In genomic region chr13:111429064-111429558, GRCh38 we compare ENCODE assay signal across 8 cellular contexts.
A peak's percentile ranks its signal among the peaks of the same experiment; 100 is the strongest.
DNase-seq lines count a peak whose midpoint lies in the region; ATAC-seq and TF ChIP-seq lines count a peak whose summit lies in the region.

No MANE protein-coding gene starts in this region.

- H3K36me3 ChIP-seq in right lobe of liver, result no peaks in the 10 kb centered on the region
- no peaks in the 10 kb centered on the region for H3K36me3 ChIP-seq in thyroid gland

- TF ChIP-seq POLR2A in right lobe of liver (IDR thresholded peaks at IDR 0.05), result no peak
- TF ChIP-seq POLR2A in thyroid gland (IDR thresholded peaks at IDR 0.05), result no peak

- no peaks in the 10 kb centered on the region for H3K27me3 ChIP-seq in right lobe of liver
- no peaks in the 10 kb centered on the region for H3K27me3 ChIP-seq in thyroid gland

- no peak overlapping the region for H3K27ac ChIP-seq in right lobe of liver
- H3K27ac ChIP-seq in thyroid gland, result no peak overlapping the region

- H3K4me1 ChIP-seq in right lobe of liver (no peaks in the 10 kb centered on the region), thyroid gland (no peaks in the 10 kb centered on the region)

- 17% methylated on average over 12 of the region's 12 CpGs for WGBS in right lobe of liver (ENCODE audit: insufficient coverage, low coverage, low lambda C conversion rate, missing lambda C conversion rate)
- WGBS in thyroid gland, 2 donors, result 12 to 26% methylated on average over 11 to 12 of the region's 12 CpGs

- intact Hi-C loops in right lobe of liver (cut with DNase I), result no loop called here
- intact Hi-C loops in thyroid gland (cut with DNase I), result no loop called here

- in situ Hi-C loops in T47D (cut with HindIII; ENCODE audit: low pct_unique_long_range_greater_than_20kb, low sequenced_read_pairs), result no loop called here

- DNase-seq in activated gamma-delta T cell treated with Interleukin-2 at 50 U/mL for 16 hours, result peak; percentile 9
- no peak for DNase-seq in activated gamma-delta T cell (lab: John Stamatoyannopoulos, UW)
- DNase-seq in RPMI7951 (ENCODE audit: low read depth), result peak; percentile 29
- peak; percentile 19 to 53 for DNase-seq in T47D (ENCODE audit: low read depth in 1 of 2, low spot score in 1 of 2)
- peak in 2 of 3 donors; percentile 49 to 67 for DNase-seq in right lobe of liver
- DNase-seq in thyroid gland, result peak; percentile 57

- H3K4me3 ChIP-seq in right lobe of liver (no peak overlapping the region), thyroid gland (replicated peaks in 1 of 3) (no peak overlapping the region)

- ATAC-seq in HG03175 (IDR thresholded peaks at IDR 0.05; ENCODE audit: unreplicated experiment) (peak; percentile 86), right lobe of liver (peak; percentile 95 to 98 (median 97)), GM19455 (IDR thresholded peaks at IDR 0.05; ENCODE audit: unreplicated experiment) (no peak)

- H3K9me3 ChIP-seq in right lobe of liver, result no peaks in the 10 kb centered on the region
- no peaks in the 10 kb centered on the region for H3K9me3 ChIP-seq in thyroid gland

- TF ChIP-seq CTCF in right lobe of liver (IDR thresholded peaks at IDR 0.05) (peak; percentile 57 to 64 (median 60)), thyroid gland (IDR thresholded peaks at IDR 0.05) (peak in 5 of 6 experiments; percentile 32 to 76 (median 44))
